In the genomic region with DNA sequence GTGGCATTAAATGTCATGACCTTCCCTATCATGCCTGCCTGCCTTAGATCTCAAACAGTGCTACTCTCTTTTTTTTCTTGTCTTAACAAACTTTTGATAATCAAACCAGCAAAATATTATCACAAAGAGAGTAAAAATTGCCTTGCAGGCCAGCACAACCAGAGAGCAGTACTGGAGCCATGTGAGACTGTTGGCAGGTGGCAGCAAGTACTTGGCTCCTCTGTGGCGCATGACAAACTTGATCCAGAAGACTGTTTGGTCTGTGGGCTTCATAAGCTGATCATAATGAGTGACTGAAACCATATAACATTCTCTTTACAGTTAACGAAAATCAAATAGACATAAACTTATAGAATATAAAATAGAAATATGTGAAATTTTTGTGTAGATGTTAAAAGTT, we compare ENCODE assay signal across 2 cellular contexts.
A peak's percentile ranks its signal among the peaks of the same experiment; 100 is the strongest.
TF ChIP-seq lines count a peak whose summit lies in the region.

No MANE protein-coding gene starts in this region.

TF ChIP-seq in liver, 16 proteins besides CTCF, POLR2A, EP300 and RAD21 (continued from another document):
- TF ChIP-seq, protein P1, sequence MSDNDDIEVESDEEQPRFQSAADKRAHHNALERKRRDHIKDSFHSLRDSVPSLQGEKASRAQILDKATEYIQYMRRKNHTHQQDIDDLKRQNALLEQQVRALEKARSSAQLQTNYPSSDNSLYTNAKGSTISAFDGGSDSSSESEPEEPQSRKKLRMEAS (IDR thresholded peaks at IDR 0.05) = peak; percentile 31
- TF ChIP-seq YY1 (IDR thresholded peaks at IDR 0.05) = peak; percentile 33
- no peak for TF ChIP-seq FOXA1 (IDR thresholded peaks at IDR 0.05)
- no peak for TF ChIP-seq HNF4G (IDR thresholded peaks at IDR 0.05)
- TF ChIP-seq GABPA (IDR thresholded peaks at IDR 0.05 in 1 of 2, conservative IDR thresholded peaks at IDR 0.05 in 1 of 2) = no peak

TF ChIP-seq in HepG2, 621 proteins besides CTCF, POLR2A, EP300 and RAD21 (continued from another document):
- TF ChIP-seq MED8 (CRISPR knock-in tag; IDR thresholded peaks at IDR 0.05; ENCODE audit: insufficient replicate concordance) = no peak
- TF ChIP-seq SIX4 (CRISPR knock-in tag; IDR thresholded peaks at IDR 0.05) = no peak
- no peak for TF ChIP-seq DPF2 (CRISPR knock-in tag; IDR thresholded peaks at IDR 0.05; ENCODE audit: borderline replicate concordance, low read depth)
- TF ChIP-seq, protein P2, sequence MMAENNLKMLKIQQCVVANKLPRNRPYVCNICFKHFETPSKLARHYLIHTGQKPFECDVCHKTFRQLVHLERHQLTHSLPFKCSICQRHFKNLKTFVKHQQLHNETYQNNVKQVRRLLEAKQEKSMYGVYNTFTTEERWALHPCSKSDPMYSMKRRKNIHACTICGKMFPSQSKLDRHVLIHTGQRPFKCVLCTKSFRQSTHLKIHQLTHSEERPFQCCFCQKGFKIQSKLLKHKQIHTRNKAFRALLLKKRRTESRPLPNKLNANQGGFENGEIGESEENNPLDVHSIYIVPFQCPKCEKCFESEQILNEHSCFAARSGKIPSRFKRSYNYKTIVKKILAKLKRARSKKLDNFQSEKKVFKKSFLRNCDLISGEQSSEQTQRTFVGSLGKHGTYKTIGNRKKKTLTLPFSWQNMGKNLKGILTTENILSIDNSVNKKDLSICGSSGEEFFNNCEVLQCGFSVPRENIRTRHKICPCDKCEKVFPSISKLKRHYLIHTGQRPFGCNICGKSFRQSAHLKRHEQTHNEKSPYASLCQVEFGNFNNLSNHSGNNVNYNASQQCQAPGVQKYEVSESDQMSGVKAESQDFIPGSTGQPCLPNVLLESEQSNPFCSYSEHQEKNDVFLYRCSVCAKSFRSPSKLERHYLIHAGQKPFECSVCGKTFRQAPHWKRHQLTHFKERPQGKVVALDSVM (CRISPR knock-in tag; IDR thresholded peaks at IDR 0.05) = no peak
- TF ChIP-seq BORCS8-MEF2B (CRISPR knock-in tag; IDR thresholded peaks at IDR 0.05) = no peak
- no peak for TF ChIP-seq KLF15 (CRISPR knock-in tag; IDR thresholded peaks at IDR 0.05; ENCODE audit: borderline replicate concordance)
- TF ChIP-seq, protein P3, sequence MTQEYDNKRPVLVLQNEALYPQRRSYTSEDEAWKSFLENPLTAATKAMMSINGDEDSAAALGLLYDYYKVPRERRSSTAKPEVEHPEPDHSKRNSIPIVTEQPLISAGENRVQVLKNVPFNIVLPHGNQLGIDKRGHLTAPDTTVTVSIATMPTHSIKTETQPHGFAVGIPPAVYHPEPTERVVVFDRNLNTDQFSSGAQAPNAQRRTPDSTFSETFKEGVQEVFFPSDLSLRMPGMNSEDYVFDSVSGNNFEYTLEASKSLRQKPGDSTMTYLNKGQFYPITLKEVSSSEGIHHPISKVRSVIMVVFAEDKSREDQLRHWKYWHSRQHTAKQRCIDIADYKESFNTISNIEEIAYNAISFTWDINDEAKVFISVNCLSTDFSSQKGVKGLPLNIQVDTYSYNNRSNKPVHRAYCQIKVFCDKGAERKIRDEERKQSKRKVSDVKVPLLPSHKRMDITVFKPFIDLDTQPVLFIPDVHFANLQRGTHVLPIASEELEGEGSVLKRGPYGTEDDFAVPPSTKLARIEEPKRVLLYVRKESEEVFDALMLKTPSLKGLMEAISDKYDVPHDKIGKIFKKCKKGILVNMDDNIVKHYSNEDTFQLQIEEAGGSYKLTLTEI (CRISPR knock-in tag; conservative IDR thresholded peaks at IDR 0.05) = no peak
- no peak for TF ChIP-seq HMG20A (CRISPR knock-in tag; IDR thresholded peaks at IDR 0.05; ENCODE audit: borderline replicate concordance)
- TF ChIP-seq, protein P4, sequence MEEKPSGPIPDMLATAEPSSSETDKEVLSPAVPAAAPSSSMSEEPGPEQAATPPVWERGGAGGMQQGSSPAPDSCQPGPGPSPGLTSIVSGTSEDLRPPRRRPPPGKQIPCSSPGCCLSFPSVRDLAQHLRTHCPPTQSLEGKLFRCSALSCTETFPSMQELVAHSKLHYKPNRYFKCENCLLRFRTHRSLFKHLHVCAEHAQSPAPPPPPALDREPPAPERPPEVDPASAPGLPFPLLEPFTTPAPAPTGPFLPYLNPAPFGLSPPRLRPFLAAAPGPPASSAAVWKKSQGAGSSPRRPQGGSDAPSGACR (CRISPR knock-in tag; IDR thresholded peaks at IDR 0.05) = no peak
- TF ChIP-seq GATA4 (IDR thresholded peaks at IDR 0.05; ENCODE audit: borderline replicate concordance, low read depth) = no peak
- no peak for TF ChIP-seq ZNF547 (CRISPR knock-in tag; IDR thresholded peaks at IDR 0.05)
- TF ChIP-seq, protein P5, sequence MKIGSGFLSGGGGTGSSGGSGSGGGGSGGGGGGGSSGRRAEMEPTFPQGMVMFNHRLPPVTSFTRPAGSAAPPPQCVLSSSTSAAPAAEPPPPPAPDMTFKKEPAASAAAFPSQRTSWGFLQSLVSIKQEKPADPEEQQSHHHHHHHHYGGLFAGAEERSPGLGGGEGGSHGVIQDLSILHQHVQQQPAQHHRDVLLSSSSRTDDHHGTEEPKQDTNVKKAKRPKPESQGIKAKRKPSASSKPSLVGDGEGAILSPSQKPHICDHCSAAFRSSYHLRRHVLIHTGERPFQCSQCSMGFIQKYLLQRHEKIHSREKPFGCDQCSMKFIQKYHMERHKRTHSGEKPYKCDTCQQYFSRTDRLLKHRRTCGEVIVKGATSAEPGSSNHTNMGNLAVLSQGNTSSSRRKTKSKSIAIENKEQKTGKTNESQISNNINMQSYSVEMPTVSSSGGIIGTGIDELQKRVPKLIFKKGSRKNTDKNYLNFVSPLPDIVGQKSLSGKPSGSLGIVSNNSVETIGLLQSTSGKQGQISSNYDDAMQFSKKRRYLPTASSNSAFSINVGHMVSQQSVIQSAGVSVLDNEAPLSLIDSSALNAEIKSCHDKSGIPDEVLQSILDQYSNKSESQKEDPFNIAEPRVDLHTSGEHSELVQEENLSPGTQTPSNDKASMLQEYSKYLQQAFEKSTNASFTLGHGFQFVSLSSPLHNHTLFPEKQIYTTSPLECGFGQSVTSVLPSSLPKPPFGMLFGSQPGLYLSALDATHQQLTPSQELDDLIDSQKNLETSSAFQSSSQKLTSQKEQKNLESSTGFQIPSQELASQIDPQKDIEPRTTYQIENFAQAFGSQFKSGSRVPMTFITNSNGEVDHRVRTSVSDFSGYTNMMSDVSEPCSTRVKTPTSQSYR (CRISPR knock-in tag; IDR thresholded peaks at IDR 0.05; ENCODE audit: borderline replicate concordance) = no peak
- TF ChIP-seq CBX1 (IDR thresholded peaks at IDR 0.05; ENCODE audit: low read depth) = no peak
